In the genomic region with DNA sequence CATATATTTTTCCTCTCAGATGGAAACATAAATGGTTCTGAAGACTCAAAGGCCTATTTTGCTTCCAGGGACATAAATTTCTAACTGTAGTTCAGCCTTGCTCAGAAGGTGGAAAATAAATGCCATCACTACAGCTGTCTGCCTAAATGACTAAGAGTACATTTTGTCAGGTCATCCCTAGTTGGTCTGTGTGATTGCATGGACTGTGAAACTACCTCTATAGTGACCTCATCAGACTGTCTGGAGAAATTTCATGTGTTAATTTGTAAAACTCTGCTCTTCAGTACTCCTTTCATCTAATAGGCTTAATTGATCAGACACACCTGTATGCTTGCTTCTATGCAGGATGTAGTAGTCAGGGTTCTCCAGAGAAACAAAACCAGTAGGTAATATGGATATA, we compare ENCODE assay signal across 9 cellular contexts.
DNase-seq lines count a peak whose midpoint lies in the region; ATAC-seq lines count a peak whose summit lies in the region.
"Had no signal": no experiment of that assay in that cellular context is flagged by ENCODE, and none has a peak within 500 bp of the region (broad histone marks: within the 10 kb centered on the region; RNA-seq: fewer than 3 reads in every experiment).

No MANE protein-coding gene starts in this region.

- peak; percentile 82 for ATAC-seq in HG03060 (IDR thresholded peaks at IDR 0.05; ENCODE audit: low read depth, unreplicated experiment)
- ATAC-seq in stimulated activated memory B cell treated with anti-CD40 and anti-IgM and Interleukin-4, amounts not matched to agents 10 μg/mL and 1 μg/mL and 100 μg/mL, for 72 hours, result peak; percentile 84
- ATAC-seq in Right ventricle myocardium superior (ENCODE audit: poor library complexity), result no peak

- DNase-seq in SIG-M5 treated with dmso at 0.1 percent for 504 hours (lab: John Stamatoyannopoulos, UW; ENCODE audit: unreplicated experiment) (peak; percentile 56), SIG-M5 (lab: John Stamatoyannopoulos, UW) (no peak), NOMO-1 treated with dmso at 0.1 percent for 144 hours (lab: John Stamatoyannopoulos, UW; ENCODE audit: unreplicated experiment) (peak; percentile 17), iPS-NIHi11 (ENCODE audit: low spot score) (no peak), Right ventricle myocardium superior (no peak), dermis blood vessel endothelial cell (no peak)
- DNase-seq: stimulated activated naive CD4-positive, alpha-beta T cell had no signal

- intact Hi-C loops in Right ventricle myocardium superior (cut with DNase I), result no loop called here

- H3K27ac Mint-ChIP-seq in stimulated activated memory B cell treated with anti-CD40 and anti-IgM and Interleukin-4, amounts not matched to agents 10 μg/mL and 1 μg/mL and 100 μg/mL, for 72 hours, result no peak overlapping the region

- H3K9me3 Mint-ChIP-seq in stimulated activated memory B cell treated with anti-CD40 and anti-IgM and Interleukin-4, amounts not matched to agents 10 μg/mL and 1 μg/mL and 100 μg/mL, for 72 hours, result no peaks in the 10 kb centered on the region

- no peak overlapping the region for H3K4me3 Mint-ChIP-seq in stimulated activated memory B cell treated with anti-CD40 and anti-IgM and Interleukin-4, amounts not matched to agents 10 μg/mL and 1 μg/mL and 100 μg/mL, for 72 hours

- no peaks in the 10 kb centered on the region for H3K36me3 Mint-ChIP-seq in stimulated activated memory B cell treated with anti-CD40 and anti-IgM and Interleukin-4, amounts not matched to agents 10 μg/mL and 1 μg/mL and 100 μg/mL, for 72 hours

- H3K27me3 Mint-ChIP-seq in stimulated activated memory B cell treated with anti-CD40 and anti-IgM and Interleukin-4, amounts not matched to agents 10 μg/mL and 1 μg/mL and 100 μg/mL, for 72 hours, result no peaks in the 10 kb centered on the region

- no peaks in the 10 kb centered on the region for H3K4me1 Mint-ChIP-seq in stimulated activated memory B cell treated with anti-CD40 and anti-IgM and Interleukin-4, amounts not matched to agents 10 μg/mL and 1 μg/mL and 100 μg/mL, for 72 hours

Comparison
In these comparisons a context has a peak if more than half of its experiments do, and no peak if none do; other contexts are left out.
1. DNase-seq: peak in SIG-M5 treated with dmso at 0.1 percent for 504 hours (single experiment) and NOMO-1 treated with dmso at 0.1 percent for 144 hours (single experiment); none in SIG-M5 (single experiment), iPS-NIHi11 (single experiment), Right ventricle myocardium superior (single experiment) and dermis blood vessel endothelial cell (single experiment).